8 cellular contexts compared by ENCODE assay signal in genomic region chr11:65961267-65962135, GRCh38. TPM values are rescaled to one million over a fixed set of nuclear protein-coding genes. Genes with fewer than 3 reads are reported as not detected.
A peak's percentile ranks its signal among the peaks of the same experiment; 100 is the strongest.
DNase-seq lines count a peak whose midpoint lies in the region; ATAC-seq lines count a peak whose summit lies in the region.

SART1 (plus strand) TSS chr11:65961734; CDS start chr11:65961781, 47 bp downstream.

- peaks cover 30 to 36% (median 35%) of the 10 kb centered on the region in 11 experiments for H3K36me3 ChIP-seq in BLaER1 treated with 17β-estradiol and CSF1 and Interleukin-3, amounts not matched to agents 10 nM and 100 nM

- ATAC-seq in GM19351 (IDR thresholded peaks at IDR 0.05; ENCODE audit: unreplicated experiment) (peak; percentile 87), HG03558 (IDR thresholded peaks at IDR 0.05; ENCODE audit: extremely low read depth, unreplicated experiment) (peak; percentile 50), left colon (peak; percentile 99)

- peak within 1 kb of the TSS; percentile 85 to 99 (median 97) for H3K27ac ChIP-seq in BLaER1 treated with 17β-estradiol and CSF1 and Interleukin-3, amounts not matched to agents 10 nM and 100 nM

- H4K20me1 ChIP-seq in BLaER1 treated with 17β-estradiol and CSF1 and Interleukin-3, amounts not matched to agents 10 nM and 100 nM: peaks cover 0 to 44% (median 34%) of the 10 kb centered on the region in 11 experiments; a peak in 17 of 22 replicates

- peak; percentile 96 for DNase-seq in NCI-H748 treated with DMSO at 0.1 percent for 48 hours (lab: John Stamatoyannopoulos, UW)
- DNase-seq in activated CD4-positive, alpha-beta T cell treated with anti-CD3 and anti-CD28 coated beads, Interleukin-2, amount 50 U/mL, for 1 hour: peak; percentile 93
- DNase-seq in cortex of kidney (lab: John Stamatoyannopoulos, UW): peak; percentile 93
- peak; percentile 96 to 98 for DNase-seq in left colon
- DNase-seq in stimulated activated CD4-positive, alpha-beta T cell treated with anti-CD3 and anti-CD28 coated beads, Interleukin-1b, Interleukin-23, amount 100 ng/mL, for 4 hours (ENCODE audit: low read depth in 2 of 2): peak; percentile 90

- peak within 1 kb of the TSS; percentile 94 to 100 (median 98) for H3K4me2 ChIP-seq in BLaER1 treated with 17β-estradiol and CSF1 and Interleukin-3, amounts not matched to agents 10 nM and 100 nM

- no peaks in the 10 kb centered on the region for H3K27me3 ChIP-seq in BLaER1 treated with 17β-estradiol and CSF1 and Interleukin-3, amounts not matched to agents 10 nM and 100 nM

- peak within 1 kb of the TSS; percentile 85 to 100 (median 96) for H3K4me3 ChIP-seq in BLaER1 treated with 17β-estradiol and CSF1 and Interleukin-3, amounts not matched to agents 10 nM and 100 nM

- no peaks in the 10 kb centered on the region for H3K9me3 ChIP-seq in BLaER1 treated with 17β-estradiol and CSF1 and Interleukin-3, amounts not matched to agents 10 nM and 100 nM (replicated peaks in 1 of 11)

- H3K4me1 ChIP-seq in BLaER1 treated with 17β-estradiol and CSF1 and Interleukin-3, amounts not matched to agents 10 nM and 100 nM: peaks cover 48 to 60% (median 51%) of the 10 kb centered on the region in 10 experiments

- peak within 1 kb of the TSS; percentile 92 to 99 (median 98) for H3K9ac ChIP-seq in BLaER1 treated with 17β-estradiol and CSF1 and Interleukin-3, amounts not matched to agents 10 nM and 100 nM

- intact Hi-C loops in left colon (cut with DNase I, micrococcal nuclease): loop anchor here in 1 of 2 donors (5.0 kb wide), 1 partner anchor 74 kb away; the partner anchor contains the start of gene FIBP

RNA-seq across cellular contexts. Expression of gene SART1, which starts in this region (rescaled TPM):
- 10 to 100 TPM; 41.1 to 46.4 TPM for total RNA-seq in left colon

Comparison
In these comparisons a context has a peak if more than half of its experiments do, and no peak if none do; other contexts are left out.
1. Peak in every context shown above with its lines: DNase-seq, ATAC-seq, H3K4me3 ChIP-seq and H3K27ac ChIP-seq.